ENCODE assay signal across 10 cellular contexts in the genomic region with DNA sequence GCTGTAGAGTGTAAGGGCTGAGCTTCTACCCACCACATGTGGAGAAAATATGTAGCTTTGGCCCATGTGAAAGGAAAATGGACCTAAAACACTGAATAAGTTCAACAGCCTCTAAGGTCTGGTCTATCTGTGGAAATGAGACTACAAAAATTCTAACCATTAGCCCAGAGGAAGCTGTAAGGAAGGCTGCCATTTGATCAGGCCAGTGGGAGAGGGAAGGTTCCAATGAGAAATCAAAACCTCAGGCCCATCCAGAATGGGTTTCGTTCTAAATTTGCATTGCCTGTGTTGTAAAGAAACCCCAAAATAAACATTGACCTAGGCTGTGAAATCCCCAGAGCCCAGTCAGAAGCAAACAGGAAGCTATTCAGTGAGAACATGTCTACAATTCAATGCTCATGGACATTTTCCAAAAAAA.
DNase-seq lines count a peak whose midpoint lies in the region; ATAC-seq and TF ChIP-seq lines count a peak whose summit lies in the region.
"Had no signal": no experiment of that assay in that cellular context is flagged by ENCODE, and none has a peak within 500 bp of the region (broad histone marks: within the 10 kb centered on the region; RNA-seq: fewer than 3 reads in every experiment).

No MANE protein-coding gene starts in this region.

- H3K4me1 ChIP-seq in OCI-LY3 (ENCODE audit: low read length) (peaks cover 8% of the 10 kb centered on the region), right cardiac atrium (ENCODE audit: control insufficient read depth, insufficient read depth, low read length) (no peaks in the 10 kb centered on the region)
- no peaks in the 10 kb centered on the region for H3K4me1 ChIP-seq in CD4-positive, alpha-beta memory T cell (ENCODE audit: insufficient read depth, low read length)
- H3K4me1 ChIP-seq: suprapubic skin had no signal

- H3K9ac ChIP-seq in OCI-LY3 (ENCODE audit: low read length): no peak overlapping the region

- TF ChIP-seq CTCF in OCI-LY3 (IDR thresholded peaks at IDR 0.05; ENCODE audit: low read depth, low read length): no peak

- no peak overlapping the region for H2AFZ ChIP-seq in OCI-LY3 (ENCODE audit: low read depth, low read length)

- ATAC-seq in GM21529 (IDR thresholded peaks at IDR 0.05; ENCODE audit: unreplicated experiment) (peak; percentile 67), right cardiac atrium (peak in 1 of 2 donors; percentile 29)

- H3K4me1 Mint-ChIP-seq in CD4-positive, alpha-beta memory T cell: no peaks in the 10 kb centered on the region

- no peaks in the 10 kb centered on the region for H3K27me3 Mint-ChIP-seq in CD4-positive, alpha-beta memory T cell

- H3K9me3 ChIP-seq in OCI-LY3 (ENCODE audit: insufficient read depth, low read length) (no peaks in the 10 kb centered on the region), right cardiac atrium (ENCODE audit: control insufficient read depth, low read length) (no peaks in the 10 kb centered on the region)
- H3K9me3 ChIP-seq in CD4-positive, alpha-beta memory T cell (ENCODE audit: control insufficient read depth in 1 of 2, low read length in 2 of 2): no peaks in the 10 kb centered on the region
- H3K9me3 ChIP-seq: suprapubic skin had no signal

- peaks cover 0 to 10% (median 0%) of the 10 kb centered on the region in 8 donors for H3K9me3 Mint-ChIP-seq in CD4-positive, alpha-beta memory T cell

- no peaks in the 10 kb centered on the region for H3K79me2 ChIP-seq in OCI-LY3 (ENCODE audit: low read length)

- H4K20me1 ChIP-seq in OCI-LY3 (ENCODE audit: insufficient read depth, low read length): no peaks in the 10 kb centered on the region

- H3K27ac Mint-ChIP-seq in CD4-positive, alpha-beta memory T cell: no peak overlapping the region

- H3K4me2 ChIP-seq in OCI-LY3 (ENCODE audit: low read length): peak overlapping the region; percentile 29; the same call in 1 of the 2 replicates

- no peak overlapping the region for H3K27ac ChIP-seq in OCI-LY3 (ENCODE audit: low read length)
- peak overlapping the region; percentile 36 for H3K27ac ChIP-seq in right cardiac atrium (ENCODE audit: low read length)
- no peak overlapping the region for H3K27ac ChIP-seq in CD4-positive, alpha-beta memory T cell (ENCODE audit: low read depth, low read length)
- H3K27ac ChIP-seq: suprapubic skin had no signal

- H3K27me3 ChIP-seq in OCI-LY3 (ENCODE audit: low read depth, low read length) (no peaks in the 10 kb centered on the region), right cardiac atrium (ENCODE audit: control insufficient read depth, insufficient read depth) (no peaks in the 10 kb centered on the region)
- no peaks in the 10 kb centered on the region for H3K27me3 ChIP-seq in CD4-positive, alpha-beta memory T cell (ENCODE audit: insufficient read depth, low read length)
- H3K27me3 ChIP-seq: suprapubic skin had no signal

- H3K36me3 ChIP-seq in OCI-LY3 (replicated peaks; ENCODE audit: low read depth, low read length): no peaks in the 10 kb centered on the region
- H3K36me3 ChIP-seq in CD4-positive, alpha-beta memory T cell (ENCODE audit: insufficient read depth, low read length): no peaks in the 10 kb centered on the region
- H3K36me3 ChIP-seq: suprapubic skin had no signal

- intact Hi-C loops in right cardiac atrium (cut with DNase I): no loop called here
- intact Hi-C loops in CD4-positive, alpha-beta memory T cell (cut with micrococcal nuclease): no loop called here

- H3K4me3 ChIP-seq in OCI-LY3 (ENCODE audit: low read length) (no peak overlapping the region), right cardiac atrium (ENCODE audit: low read length) (no peak overlapping the region)
- no peak overlapping the region for H3K4me3 ChIP-seq in CD4-positive, alpha-beta memory T cell (ENCODE audit: low read length in 2 of 2)
- H3K4me3 ChIP-seq: suprapubic skin had no signal

- no peaks in the 10 kb centered on the region for H3K36me3 Mint-ChIP-seq in CD4-positive, alpha-beta memory T cell

- DNase-seq in EH (ENCODE audit: low read depth): peak; percentile 84
- DNase-seq in right cardiac atrium: no peak
- DNase-seq in cerebellar nuclear complex (lab: John Stamatoyannopoulos, UW): no peak
- no peak for DNase-seq in SHP77 treated with DMSO at 0.1 percent for 48 hours (lab: John Stamatoyannopoulos, UW)
- no peak for DNase-seq in NCI-H2081 treated with DMSO at 0.1 percent for 48 hours (lab: John Stamatoyannopoulos, UW)
- no peak for DNase-seq in CD4-positive, alpha-beta memory T cell
- DNase-seq: activated effector memory CD4-positive, alpha-beta T cell treated with anti-CD3 and anti-CD28 coated beads, Interleukin-2, amount 50 U/mL, for 16 hours had no signal

- no peak overlapping the region for H3K4me3 Mint-ChIP-seq in CD4-positive, alpha-beta memory T cell

- CTCF ChIA-PET in CD4-positive, alpha-beta memory T cell (lab: Charles Lee; ENCODE audit: partially characterized antibody): no interaction called here

- POLR2A ChIA-PET in CD4-positive, alpha-beta memory T cell (lab: Charles Lee; ENCODE audit: partially characterized antibody): no interaction called here

- WGBS in right cardiac atrium: 31% methylated on average over 1 of the region's 1 CpG
